In the genomic region with DNA sequence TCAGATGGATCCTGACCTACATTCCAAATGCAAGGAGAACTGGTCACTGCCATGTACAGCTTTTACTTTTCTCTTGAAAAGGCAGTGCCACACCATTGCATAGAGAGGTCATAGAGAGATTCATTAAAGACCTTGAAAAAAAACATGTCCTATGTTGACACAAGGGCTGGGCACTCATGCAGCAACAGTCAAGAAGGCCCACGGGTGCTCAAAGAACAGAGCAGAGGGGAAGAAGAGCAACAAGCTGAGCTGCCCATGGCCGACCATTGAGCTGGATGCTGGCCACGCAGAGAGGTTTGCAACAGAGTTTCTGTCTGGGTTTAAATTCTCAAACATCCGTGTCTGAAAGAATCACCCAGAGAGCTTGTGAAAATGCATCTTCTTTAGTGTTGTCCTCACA, we compare ENCODE assay signal across 26 cellular contexts.
"Had no signal": no experiment of that assay in that cellular context is flagged by ENCODE, and none has a peak within 500 bp of the region (broad histone marks: within the 10 kb centered on the region; RNA-seq: fewer than 3 reads in every experiment).

No MANE protein-coding gene starts in this region.

- H3K36me3 ChIP-seq: brain microvascular endothelial cell, cardiac muscle cell, MG63 had no signal

- H3K27ac Mint-ChIP-seq: activated B cell treated with CpG ODN at 0.5 μM for 24 hours; activated CD4-positive, alpha-beta T cell treated with anti-CD3 and anti-CD28 coated beads, Interleukin-2, amount 10 ng/mL, durations not matched to agents 24 days and 14 days; activated T-helper 1 cell treated with anti-CD3 and anti-CD28 coated beads, Interleukin-12 subunit alpha, Interleukin-12 subunit beta, Interleukin-2, Interleukin-4 antibody, amounts not matched to agents 30 ng/mL and 10 ng/mL and 1 ng/mL, durations not matched to agents 14 hours and 24 hours and 36 hours; T-helper 17 cell had no signal

- H3K27me3 Mint-ChIP-seq: activated B cell treated with CpG ODN at 0.5 μM for 24 hours; activated CD4-positive, alpha-beta T cell treated with anti-CD3 and anti-CD28 coated beads, Interleukin-2, amount 10 ng/mL, durations not matched to agents 24 days and 14 days; activated naive CD8-positive, alpha-beta T cell; T-helper 17 cell had no signal

- H3K4me3 Mint-ChIP-seq: activated B cell treated with CpG ODN at 0.5 μM for 24 hours; activated CD4-positive, alpha-beta T cell treated with anti-CD3 and anti-CD28 coated beads, Interleukin-2, amount 10 ng/mL, durations not matched to agents 24 days and 14 days; activated naive CD8-positive, alpha-beta T cell; activated T-helper 1 cell treated with anti-CD3 and anti-CD28 coated beads, Interleukin-12 subunit alpha, Interleukin-12 subunit beta, Interleukin-2, Interleukin-4 antibody, amounts not matched to agents 30 ng/mL and 10 ng/mL and 1 ng/mL, durations not matched to agents 14 hours and 24 hours and 36 hours; T-helper 17 cell had no signal

- DNase-seq: activated B cell treated with CpG ODN at 0.5 μM for 24 hours; activated CD4-positive, alpha-beta T cell treated with anti-CD3 and anti-CD28 coated beads for 1 hour; activated CD4-positive, alpha-beta T cell treated with anti-CD3 and anti-CD28 coated beads, Interleukin-2, amount 10 ng/mL, durations not matched to agents 24 days and 14 days; activated CD4-positive, alpha-beta T cell treated with anti-CD3 and anti-CD28 coated beads, Interleukin-2, amount 50 U/mL, for 48 hours; activated effector memory CD4-positive, alpha-beta T cell treated with Interleukin-2 at 50 U/mL for 16 hours; activated naive CD4-positive, alpha-beta T cell treated with Interleukin-2 at 50 U/mL for 16 hours; activated T-cell treated with anti-CD3 and anti-CD28 coated beads, Interleukin-2, amount 50 U/mL, for 1 hour; brain microvascular endothelial cell; MG63; MV-4-11; NCI-H1092 treated with DMSO at 0.1 percent for 48 hours; NCI-H1417 treated with DMSO at 0.1 percent for 48 hours; NCI-H1694; NCI-H2029; NCI-H2107; NCI-H2171 treated with DMSO at 0.1 percent for 48 hours; NCI-H226; NCI-H510A; NCI-H526 treated with DMSO at 0.1 percent for 48 hours; NCI-H82; SIG-M5; T-helper 17 cell; T1000 had no signal

- H3K9me3 ChIP-seq: MG63 had no signal

- H3K27me3 ChIP-seq: brain microvascular endothelial cell, cardiac muscle cell, MG63 had no signal

- ATAC-seq: T-helper 17 cell had no signal

- H3K27ac ChIP-seq: brain microvascular endothelial cell, cardiac muscle cell had no signal

- H3K4me3 ChIP-seq: cardiac muscle cell, MG63 had no signal

- H3K9me3 Mint-ChIP-seq: activated B cell treated with CpG ODN at 0.5 μM for 24 hours; activated CD4-positive, alpha-beta T cell treated with anti-CD3 and anti-CD28 coated beads, Interleukin-2, amount 10 ng/mL, durations not matched to agents 24 days and 14 days; activated T-helper 1 cell treated with anti-CD3 and anti-CD28 coated beads, Interleukin-12 subunit alpha, Interleukin-12 subunit beta, Interleukin-2, Interleukin-4 antibody, amounts not matched to agents 30 ng/mL and 10 ng/mL and 1 ng/mL, durations not matched to agents 14 hours and 24 hours and 36 hours had no signal
